Comparison of ENCODE assay signal across 1 cellular context in the genomic region with DNA sequence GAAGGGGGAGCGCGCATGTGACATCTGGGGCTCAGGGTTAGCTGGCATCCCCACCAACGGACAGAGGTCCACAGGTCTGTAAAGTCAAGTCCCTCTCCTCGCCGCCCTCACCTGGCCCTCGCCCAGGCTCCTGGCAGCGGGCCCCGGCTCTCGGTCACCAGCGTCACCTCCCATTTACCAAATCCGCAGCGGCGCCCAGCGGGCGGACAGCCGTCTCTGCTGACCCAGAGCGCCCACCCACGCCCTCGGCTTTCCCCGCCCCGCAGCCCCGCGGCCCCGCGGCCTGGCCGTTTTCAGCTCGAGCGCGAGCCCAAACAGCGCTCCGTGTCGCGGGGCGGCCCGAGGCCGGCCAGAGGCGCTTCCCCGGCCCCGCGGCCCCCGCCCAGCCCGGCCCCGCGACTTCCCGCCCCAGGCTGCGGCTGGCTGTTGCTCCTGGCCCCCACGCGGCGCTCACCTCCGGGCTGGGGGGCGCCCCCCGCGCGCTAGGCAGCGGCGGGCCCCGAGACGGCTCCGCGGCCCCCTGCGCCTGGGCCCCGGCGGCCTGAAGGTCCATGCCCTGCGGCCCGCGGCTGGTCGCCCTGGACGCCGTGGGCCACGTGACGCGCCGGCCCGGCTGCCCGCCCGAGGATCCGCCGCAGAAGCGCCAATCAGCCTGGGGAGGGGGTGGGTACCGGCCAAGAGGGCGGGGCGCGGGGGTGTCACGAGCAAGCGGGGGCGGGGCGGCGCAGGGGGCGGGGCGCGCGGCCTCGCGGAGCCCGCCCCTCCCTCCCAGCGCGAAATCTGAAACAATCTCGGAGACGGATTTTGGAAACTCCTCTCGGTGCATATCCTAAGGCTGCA.
TF ChIP-seq lines count a peak whose summit lies in the region.

A gene with protein sequence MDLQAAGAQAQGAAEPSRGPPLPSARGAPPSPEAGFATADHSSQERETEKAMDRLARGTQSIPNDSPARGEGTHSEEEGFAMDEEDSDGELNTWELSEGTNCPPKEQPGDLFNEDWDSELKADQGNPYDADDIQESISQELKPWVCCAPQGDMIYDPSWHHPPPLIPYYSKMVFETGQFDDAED (minus strand): TSS at position 598 of the 840 bp plus-strand sequence. CDS start 45 bp downstream, at position 553.

TF ChIP-seq in K562, 482 proteins besides CTCF, POLR2A, EP300 and RAD21 (continued from another document and continues in another):
- TF ChIP-seq, protein P1, sequence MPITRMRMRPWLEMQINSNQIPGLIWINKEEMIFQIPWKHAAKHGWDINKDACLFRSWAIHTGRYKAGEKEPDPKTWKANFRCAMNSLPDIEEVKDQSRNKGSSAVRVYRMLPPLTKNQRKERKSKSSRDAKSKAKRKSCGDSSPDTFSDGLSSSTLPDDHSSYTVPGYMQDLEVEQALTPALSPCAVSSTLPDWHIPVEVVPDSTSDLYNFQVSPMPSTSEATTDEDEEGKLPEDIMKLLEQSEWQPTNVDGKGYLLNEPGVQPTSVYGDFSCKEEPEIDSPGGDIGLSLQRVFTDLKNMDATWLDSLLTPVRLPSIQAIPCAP (CRISPR knock-in tag; IDR thresholded peaks at IDR 0.05; ENCODE audit: borderline replicate concordance) = no peak
- TF ChIP-seq YY1 (IDR thresholded peaks at IDR 0.05; ENCODE audit: borderline replicate concordance in 1 of 3, control insufficient read depth in 1 of 3, extremely low read depth in 1 of 3, insufficient read depth in 3 of 3, insufficient read length in 1 of 3, insufficient replicate concordance in 2 of 3, low read depth in 1 of 3, low read length in 2 of 3) (peak in 1 of 3 experiments; percentile 5), BDP1 (IDR thresholded peaks at IDR 0.05; ENCODE audit: insufficient read depth, insufficient read length) (no peak), POLR2AphosphoS5 (IDR thresholded peaks at IDR 0.05; ENCODE audit: control insufficient read depth, insufficient read depth, low read depth, low read length) (peak; percentile 56; the same call in 1 of the 2 replicates), MEIS2 (IDR thresholded peaks at IDR 0.05; ENCODE audit: partially characterized antibody) (no peak), TRIM24 (IDR thresholded peaks at IDR 0.05) (no peak), RCOR1 (IDR thresholded peaks at IDR 0.05; ENCODE audit: borderline replicate concordance in 1 of 2, low read depth in 2 of 2, low read length in 2 of 2) (peak; percentile 58 to 75; a peak in 3 of 4 replicates), ARID1B (IDR thresholded peaks at IDR 0.05) (no peak), BHLHE40 (IDR thresholded peaks at IDR 0.05; ENCODE audit: low read length) (peak; percentile 60), GATAD2B (IDR thresholded peaks at IDR 0.05; ENCODE audit: borderline replicate concordance) (0 out of 2 replicates have a peak, but pooled peaks have one; percentile 63), NR3C1 (CRISPR knock-in tag; IDR thresholded peaks at IDR 0.05) (no peak), ZBTB7A (IDR thresholded peaks at IDR 0.05; ENCODE audit: borderline replicate concordance, control insufficient read depth, low read depth, low read length) (peak; percentile 74; the same call in 1 of the 2 replicates), EWSR1 (IDR thresholded peaks at IDR 0.05; ENCODE audit: borderline replicate concordance, low read depth, partially characterized antibody) (no peak), POU5F1 (IDR thresholded peaks at IDR 0.05; ENCODE audit: borderline replicate concordance, low read depth, low read length, partially characterized antibody) (no peak), ZNF79 (CRISPR knock-in tag; IDR thresholded peaks at IDR 0.05; ENCODE audit: low read depth) (no peak), CBX5 (IDR thresholded peaks at IDR 0.05; ENCODE audit: borderline replicate concordance, low read depth) (no peak), RBM14 (IDR thresholded peaks at IDR 0.05; ENCODE audit: borderline replicate concordance, insufficient read depth, low read depth, low read length) (no peak), ZNF316 (IDR thresholded peaks at IDR 0.05) (no peak), KLF6 (CRISPR knock-in tag; IDR thresholded peaks at IDR 0.05; ENCODE audit: borderline replicate concordance) (no peak)
- TF ChIP-seq, protein P2, sequence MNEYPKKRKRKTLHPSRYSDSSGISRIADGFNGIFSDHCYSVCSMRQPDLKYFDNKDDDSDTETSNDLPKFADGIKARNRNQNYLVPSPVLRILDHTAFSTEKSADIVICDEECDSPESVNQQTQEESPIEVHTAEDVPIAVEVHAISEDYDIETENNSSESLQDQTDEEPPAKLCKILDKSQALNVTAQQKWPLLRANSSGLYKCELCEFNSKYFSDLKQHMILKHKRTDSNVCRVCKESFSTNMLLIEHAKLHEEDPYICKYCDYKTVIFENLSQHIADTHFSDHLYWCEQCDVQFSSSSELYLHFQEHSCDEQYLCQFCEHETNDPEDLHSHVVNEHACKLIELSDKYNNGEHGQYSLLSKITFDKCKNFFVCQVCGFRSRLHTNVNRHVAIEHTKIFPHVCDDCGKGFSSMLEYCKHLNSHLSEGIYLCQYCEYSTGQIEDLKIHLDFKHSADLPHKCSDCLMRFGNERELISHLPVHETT (CRISPR knock-in tag; conservative IDR thresholded peaks at IDR 0.05 in 1 of 2, IDR thresholded peaks at IDR 0.05 in 1 of 2) = peak in 1 of 2 experiments; percentile 59; a peak in 2 of 4 replicates
- TF ChIP-seq, protein P3, sequence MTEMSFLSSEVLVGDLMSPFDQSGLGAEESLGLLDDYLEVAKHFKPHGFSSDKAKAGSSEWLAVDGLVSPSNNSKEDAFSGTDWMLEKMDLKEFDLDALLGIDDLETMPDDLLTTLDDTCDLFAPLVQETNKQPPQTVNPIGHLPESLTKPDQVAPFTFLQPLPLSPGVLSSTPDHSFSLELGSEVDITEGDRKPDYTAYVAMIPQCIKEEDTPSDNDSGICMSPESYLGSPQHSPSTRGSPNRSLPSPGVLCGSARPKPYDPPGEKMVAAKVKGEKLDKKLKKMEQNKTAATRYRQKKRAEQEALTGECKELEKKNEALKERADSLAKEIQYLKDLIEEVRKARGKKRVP (CRISPR knock-in tag; IDR thresholded peaks at IDR 0.05) = no peak
- TF ChIP-seq, protein P4, sequence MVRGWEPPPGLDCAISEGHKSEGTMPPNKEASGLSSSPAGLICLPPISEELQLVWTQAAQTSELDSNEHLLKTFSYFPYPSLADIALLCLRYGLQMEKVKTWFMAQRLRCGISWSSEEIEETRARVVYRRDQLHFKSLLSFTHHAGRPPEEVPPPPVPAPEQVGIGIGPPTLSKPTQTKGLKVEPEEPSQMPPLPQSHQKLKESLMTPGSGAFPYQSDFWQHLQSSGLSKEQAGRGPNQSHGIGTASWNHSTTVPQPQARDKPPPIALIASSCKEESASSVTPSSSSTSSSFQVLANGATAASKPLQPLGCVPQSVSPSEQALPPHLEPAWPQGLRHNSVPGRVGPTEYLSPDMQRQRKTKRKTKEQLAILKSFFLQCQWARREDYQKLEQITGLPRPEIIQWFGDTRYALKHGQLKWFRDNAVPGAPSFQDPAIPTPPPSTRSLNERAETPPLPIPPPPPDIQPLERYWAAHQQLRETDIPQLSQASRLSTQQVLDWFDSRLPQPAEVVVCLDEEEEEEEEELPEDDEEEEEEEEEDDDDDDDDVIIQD (CRISPR knock-in tag; IDR thresholded peaks at IDR 0.05) = no peak
- TF ChIP-seq, protein P5, sequence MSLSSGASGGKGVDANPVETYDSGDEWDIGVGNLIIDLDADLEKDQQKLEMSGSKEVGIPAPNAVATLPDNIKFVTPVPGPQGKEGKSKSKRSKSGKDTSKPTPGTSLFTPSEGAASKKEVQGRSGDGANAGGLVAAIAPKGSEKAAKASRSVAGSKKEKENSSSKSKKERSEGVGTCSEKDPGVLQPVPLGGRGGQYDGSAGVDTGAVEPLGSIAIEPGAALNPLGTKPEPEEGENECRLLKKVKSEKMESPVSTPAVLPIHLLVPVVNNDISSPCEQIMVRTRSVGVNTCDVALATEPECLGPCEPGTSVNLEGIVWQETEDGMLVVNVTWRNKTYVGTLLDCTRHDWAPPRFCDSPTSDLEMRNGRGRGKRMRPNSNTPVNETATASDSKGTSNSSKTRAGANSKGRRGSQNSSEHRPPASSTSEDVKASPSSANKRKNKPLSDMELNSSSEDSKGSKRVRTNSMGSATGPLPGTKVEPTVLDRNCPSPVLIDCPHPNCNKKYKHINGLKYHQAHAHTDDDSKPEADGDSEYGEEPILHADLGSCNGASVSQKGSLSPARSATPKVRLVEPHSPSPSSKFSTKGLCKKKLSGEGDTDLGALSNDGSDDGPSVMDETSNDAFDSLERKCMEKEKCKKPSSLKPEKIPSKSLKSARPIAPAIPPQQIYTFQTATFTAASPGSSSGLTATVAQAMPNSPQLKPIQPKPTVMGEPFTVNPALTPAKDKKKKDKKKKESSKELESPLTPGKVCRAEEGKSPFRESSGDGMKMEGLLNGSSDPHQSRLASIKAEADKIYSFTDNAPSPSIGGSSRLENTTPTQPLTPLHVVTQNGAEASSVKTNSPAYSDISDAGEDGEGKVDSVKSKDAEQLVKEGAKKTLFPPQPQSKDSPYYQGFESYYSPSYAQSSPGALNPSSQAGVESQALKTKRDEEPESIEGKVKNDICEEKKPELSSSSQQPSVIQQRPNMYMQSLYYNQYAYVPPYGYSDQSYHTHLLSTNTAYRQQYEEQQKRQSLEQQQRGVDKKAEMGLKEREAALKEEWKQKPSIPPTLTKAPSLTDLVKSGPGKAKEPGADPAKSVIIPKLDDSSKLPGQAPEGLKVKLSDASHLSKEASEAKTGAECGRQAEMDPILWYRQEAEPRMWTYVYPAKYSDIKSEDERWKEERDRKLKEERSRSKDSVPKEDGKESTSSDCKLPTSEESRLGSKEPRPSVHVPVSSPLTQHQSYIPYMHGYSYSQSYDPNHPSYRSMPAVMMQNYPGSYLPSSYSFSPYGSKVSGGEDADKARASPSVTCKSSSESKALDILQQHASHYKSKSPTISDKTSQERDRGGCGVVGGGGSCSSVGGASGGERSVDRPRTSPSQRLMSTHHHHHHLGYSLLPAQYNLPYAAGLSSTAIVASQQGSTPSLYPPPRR (CRISPR knock-in tag; IDR thresholded peaks at IDR 0.05; ENCODE audit: borderline replicate concordance) = no peak
- TF ChIP-seq, protein P6, sequence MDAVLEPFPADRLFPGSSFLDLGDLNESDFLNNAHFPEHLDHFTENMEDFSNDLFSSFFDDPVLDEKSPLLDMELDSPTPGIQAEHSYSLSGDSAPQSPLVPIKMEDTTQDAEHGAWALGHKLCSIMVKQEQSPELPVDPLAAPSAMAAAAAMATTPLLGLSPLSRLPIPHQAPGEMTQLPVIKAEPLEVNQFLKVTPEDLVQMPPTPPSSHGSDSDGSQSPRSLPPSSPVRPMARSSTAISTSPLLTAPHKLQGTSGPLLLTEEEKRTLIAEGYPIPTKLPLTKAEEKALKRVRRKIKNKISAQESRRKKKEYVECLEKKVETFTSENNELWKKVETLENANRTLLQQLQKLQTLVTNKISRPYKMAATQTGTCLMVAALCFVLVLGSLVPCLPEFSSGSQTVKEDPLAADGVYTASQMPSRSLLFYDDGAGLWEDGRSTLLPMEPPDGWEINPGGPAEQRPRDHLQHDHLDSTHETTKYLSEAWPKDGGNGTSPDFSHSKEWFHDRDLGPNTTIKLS (IDR thresholded peaks at IDR 0.05; ENCODE audit: borderline replicate concordance, low read depth) = no peak
- TF ChIP-seq, protein P7, sequence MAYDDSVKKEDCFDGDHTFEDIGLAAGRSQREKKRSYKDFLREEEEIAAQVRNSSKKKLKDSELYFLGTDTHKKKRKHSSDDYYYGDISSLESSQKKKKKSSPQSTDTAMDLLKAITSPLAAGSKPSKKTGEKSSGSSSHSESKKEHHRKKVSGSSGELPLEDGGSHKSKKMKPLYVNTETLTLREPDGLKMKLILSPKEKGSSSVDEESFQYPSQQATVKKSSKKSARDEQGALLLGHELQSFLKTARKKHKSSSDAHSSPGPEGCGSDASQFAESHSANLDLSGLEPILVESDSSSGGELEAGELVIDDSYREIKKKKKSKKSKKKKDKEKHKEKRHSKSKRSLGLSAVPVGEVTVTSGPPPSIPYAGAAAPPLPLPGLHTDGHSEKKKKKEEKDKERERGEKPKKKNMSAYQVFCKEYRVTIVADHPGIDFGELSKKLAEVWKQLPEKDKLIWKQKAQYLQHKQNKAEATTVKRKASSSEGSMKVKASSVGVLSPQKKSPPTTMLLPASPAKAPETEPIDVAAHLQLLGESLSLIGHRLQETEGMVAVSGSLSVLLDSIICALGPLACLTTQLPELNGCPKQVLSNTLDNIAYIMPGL (CRISPR knock-in tag; IDR thresholded peaks at IDR 0.05) = no peak
- TF ChIP-seq, protein P8, sequence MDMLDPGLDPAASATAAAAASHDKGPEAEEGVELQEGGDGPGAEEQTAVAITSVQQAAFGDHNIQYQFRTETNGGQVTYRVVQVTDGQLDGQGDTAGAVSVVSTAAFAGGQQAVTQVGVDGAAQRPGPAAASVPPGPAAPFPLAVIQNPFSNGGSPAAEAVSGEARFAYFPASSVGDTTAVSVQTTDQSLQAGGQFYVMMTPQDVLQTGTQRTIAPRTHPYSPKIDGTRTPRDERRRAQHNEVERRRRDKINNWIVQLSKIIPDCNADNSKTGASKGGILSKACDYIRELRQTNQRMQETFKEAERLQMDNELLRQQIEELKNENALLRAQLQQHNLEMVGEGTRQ (CRISPR knock-in tag; IDR thresholded peaks at IDR 0.05) = peak; percentile 83
- TF ChIP-seq, protein P9, sequence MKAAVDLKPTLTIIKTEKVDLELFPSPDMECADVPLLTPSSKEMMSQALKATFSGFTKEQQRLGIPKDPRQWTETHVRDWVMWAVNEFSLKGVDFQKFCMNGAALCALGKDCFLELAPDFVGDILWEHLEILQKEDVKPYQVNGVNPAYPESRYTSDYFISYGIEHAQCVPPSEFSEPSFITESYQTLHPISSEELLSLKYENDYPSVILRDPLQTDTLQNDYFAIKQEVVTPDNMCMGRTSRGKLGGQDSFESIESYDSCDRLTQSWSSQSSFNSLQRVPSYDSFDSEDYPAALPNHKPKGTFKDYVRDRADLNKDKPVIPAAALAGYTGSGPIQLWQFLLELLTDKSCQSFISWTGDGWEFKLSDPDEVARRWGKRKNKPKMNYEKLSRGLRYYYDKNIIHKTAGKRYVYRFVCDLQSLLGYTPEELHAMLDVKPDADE (conservative IDR thresholded peaks at IDR 0.05; ENCODE audit: control insufficient read depth, low read depth, low read length) = 0 out of 2 replicates have a peak, but pooled peaks have one; percentile 37
- TF ChIP-seq, protein P10, sequence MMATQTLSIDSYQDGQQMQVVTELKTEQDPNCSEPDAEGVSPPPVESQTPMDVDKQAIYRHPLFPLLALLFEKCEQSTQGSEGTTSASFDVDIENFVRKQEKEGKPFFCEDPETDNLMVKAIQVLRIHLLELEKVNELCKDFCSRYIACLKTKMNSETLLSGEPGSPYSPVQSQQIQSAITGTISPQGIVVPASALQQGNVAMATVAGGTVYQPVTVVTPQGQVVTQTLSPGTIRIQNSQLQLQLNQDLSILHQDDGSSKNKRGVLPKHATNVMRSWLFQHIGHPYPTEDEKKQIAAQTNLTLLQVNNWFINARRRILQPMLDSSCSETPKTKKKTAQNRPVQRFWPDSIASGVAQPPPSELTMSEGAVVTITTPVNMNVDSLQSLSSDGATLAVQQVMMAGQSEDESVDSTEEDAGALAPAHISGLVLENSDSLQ (IDR thresholded peaks at IDR 0.05) = no peak
- TF ChIP-seq, protein P11, sequence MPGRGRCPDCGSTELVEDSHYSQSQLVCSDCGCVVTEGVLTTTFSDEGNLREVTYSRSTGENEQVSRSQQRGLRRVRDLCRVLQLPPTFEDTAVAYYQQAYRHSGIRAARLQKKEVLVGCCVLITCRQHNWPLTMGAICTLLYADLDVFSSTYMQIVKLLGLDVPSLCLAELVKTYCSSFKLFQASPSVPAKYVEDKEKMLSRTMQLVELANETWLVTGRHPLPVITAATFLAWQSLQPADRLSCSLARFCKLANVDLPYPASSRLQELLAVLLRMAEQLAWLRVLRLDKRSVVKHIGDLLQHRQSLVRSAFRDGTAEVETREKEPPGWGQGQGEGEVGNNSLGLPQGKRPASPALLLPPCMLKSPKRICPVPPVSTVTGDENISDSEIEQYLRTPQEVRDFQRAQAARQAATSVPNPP (IDR thresholded peaks at IDR 0.05; ENCODE audit: borderline replicate concordance, insufficient read depth, insufficient read length) = no peak
